Comparison of ENCODE assay signal across 18 cellular contexts in the genomic region with DNA sequence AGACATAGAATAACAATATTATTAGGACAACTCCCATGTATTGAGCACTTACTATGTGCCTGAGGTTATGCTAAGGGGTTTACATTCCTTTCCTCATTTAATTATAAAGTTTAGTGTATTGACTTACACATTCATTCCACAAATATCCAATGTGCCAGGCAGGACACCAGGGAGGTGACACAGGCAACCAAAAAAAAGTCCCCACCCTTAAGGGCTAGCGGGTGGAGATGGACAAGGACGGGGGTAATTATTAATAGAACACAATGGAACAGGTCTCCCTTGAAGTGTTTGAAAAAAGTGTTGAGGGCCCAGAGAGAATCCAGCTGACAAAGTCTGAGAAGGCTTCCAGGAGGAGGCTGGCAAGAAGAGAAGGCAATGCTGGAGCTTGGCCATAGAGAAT. TPM values are rescaled to one million over a fixed set of nuclear protein-coding genes. Genes with fewer than 3 reads are reported as not detected.
DNase-seq lines count a peak whose midpoint lies in the region; ATAC-seq and TF ChIP-seq lines count a peak whose summit lies in the region.
"Had no signal": no experiment of that assay in that cellular context is flagged by ENCODE, and none has a peak within 500 bp of the region (broad histone marks: within the 10 kb centered on the region; RNA-seq: fewer than 3 reads in every experiment).

No MANE protein-coding gene starts in this region.

- peak overlapping the region; percentile 56 to 62 for H3K4ac ChIP-seq in mesenchymal stem cell (ENCODE audit: low read depth in 1 of 2, low read length in 2 of 2)

- peak overlapping the region in 1 of 2 experiments; percentile 67 for H3K18ac ChIP-seq in mesenchymal stem cell (ENCODE audit: low read depth in 1 of 2, low read length in 2 of 2)

- peaks cover 13% of the 10 kb centered on the region; the same call in 1 of the 2 replicates for H3K79me2 ChIP-seq in HCT116 (ENCODE audit: insufficient read depth, low read length)

- no peak for TF ChIP-seq RAD21 in HCT116 (IDR thresholded peaks at IDR 0.05; ENCODE audit: low read depth)

- no peaks in the 10 kb centered on the region for H3K9me2 ChIP-seq in HCT116 (ENCODE audit: insufficient read depth)

- H4K8ac ChIP-seq in mesenchymal stem cell (ENCODE audit: low read length) = no peak overlapping the region

- no peaks in the 10 kb centered on the region for H3K9me3 ChIP-seq in HCT116 (ENCODE audit: control insufficient read depth in 1 of 2, insufficient read depth in 1 of 2, low read depth in 1 of 2, low read length in 2 of 2)
- H3K9me3 ChIP-seq in adipocyte (ENCODE audit: control insufficient read depth, low read length) = no peaks in the 10 kb centered on the region
- no peaks in the 10 kb centered on the region for H3K9me3 ChIP-seq in mesenchymal stem cell (ENCODE audit: control insufficient read depth, low read length)
- H3K9me3 ChIP-seq in suprapubic skin = no peaks in the 10 kb centered on the region
- no peaks in the 10 kb centered on the region for H3K9me3 ChIP-seq in psoas muscle
- H3K9me3 ChIP-seq: tibial artery had no signal

- H2AFZ ChIP-seq in HCT116 (ENCODE audit: low read depth, low read length, poor library complexity, severe bottlenecking) (no peak overlapping the region), mesenchymal stem cell (ENCODE audit: low read depth, low read length) (no peak overlapping the region)

- peak overlapping the region; percentile 2 to 91 for H2BK12ac ChIP-seq in mesenchymal stem cell (ENCODE audit: low read length in 2 of 2)

- H3K9ac ChIP-seq in HCT116 (ENCODE audit: low read length) = peak overlapping the region; percentile 27; the same call in 1 of the 2 replicates
- H3K9ac ChIP-seq in adipocyte (ENCODE audit: low read length) = peak overlapping the region; percentile 45
- H3K9ac ChIP-seq in mesenchymal stem cell (ENCODE audit: low read length) = peak overlapping the region; percentile 62

- H2BK5ac ChIP-seq in mesenchymal stem cell (ENCODE audit: low read depth, low read length, poor library complexity, severe bottlenecking) = no peak overlapping the region

- H3K27me3 ChIP-seq in HCT116 (ENCODE audit: insufficient read depth, low read length) (no peaks in the 10 kb centered on the region), adipocyte (replicated peaks; ENCODE audit: control insufficient read depth, insufficient read depth, low read length) (no peaks in the 10 kb centered on the region), mesenchymal stem cell (ENCODE audit: control insufficient read depth in 1 of 2, insufficient read depth in 1 of 2, low read length in 2 of 2) (no peaks in the 10 kb centered on the region), suprapubic skin (no peaks in the 10 kb centered on the region), psoas muscle (ENCODE audit: insufficient read depth in 3 of 3, low read length in 2 of 3) (no peaks in the 10 kb centered on the region)
- H3K27me3 ChIP-seq: tibial artery had no signal

- peak overlapping the region; percentile 92 for H4K91ac ChIP-seq in mesenchymal stem cell (ENCODE audit: low read length)

- TF ChIP-seq POLR2A in HCT116 (IDR thresholded peaks at IDR 0.05; ENCODE audit: borderline replicate concordance, extremely low read depth, insufficient read depth, insufficient read length) = no peak
- TF ChIP-seq POLR2A in suprapubic skin (IDR thresholded peaks at IDR 0.05) = no peak

- no peak for DNase-seq in HCT116 (ENCODE audit: low read depth, low spot score)
- DNase-seq in adipocyte (ENCODE audit: low read depth) = no peak
- DNase-seq in mesenchymal stem cell = no peak
- no peak for DNase-seq in suprapubic skin (ENCODE audit: low spot score in 2 of 2)
- no peak for DNase-seq in psoas muscle
- DNase-seq in occipital lobe (lab: John Stamatoyannopoulos, UW) = no peak
- no peak for DNase-seq in retina
- DNase-seq: activated CD4-positive, CD25-positive, alpha-beta regulatory T cell; activated gamma-delta T cell; Karpas-422; NCI-H1436 treated with DMSO at 0.1 percent for 48 hours; NCI-H345; NK-92 treated with Interleukin-12 subunit alpha and Interleukin-12 subunit beta, amount 100 ng/mL, for 24 hours; SIG-M5; T-helper 17 cell; tibial artery had no signal

- intact Hi-C loops in HCT116 (cut with micrococcal nuclease) (no loop called here), psoas muscle (cut with DNase I) (loop anchor here in 1 of 2 donors (10.0 kb wide), 1 partner anchor 535 kb away; no protein-coding TSS in a partner anchor)

- no peak overlapping the region for H3K23ac ChIP-seq in mesenchymal stem cell (ENCODE audit: low read length in 2 of 2)

- BruUV-seq in HCT116 (replicated peaks; lab: Mats Ljungman, UMichigan) = no TSS peak

- H3K4me2 ChIP-seq in HCT116 (ENCODE audit: low read length) (peak overlapping the region; percentile 85), mesenchymal stem cell (ENCODE audit: low read length, poor library complexity, severe bottlenecking) (no peak overlapping the region)

- no peak for TF ChIP-seq CTCF in HCT116 (IDR thresholded peaks at IDR 0.05 in 2 of 3, conservative IDR thresholded peaks at IDR 0.05 in 1 of 3; ENCODE audit: borderline replicate concordance in 1 of 3, insufficient read depth in 1 of 3, low read depth in 2 of 3, low read length in 2 of 3)
- TF ChIP-seq CTCF in suprapubic skin (IDR thresholded peaks at IDR 0.05) = no peak
- no peak for TF ChIP-seq CTCF in psoas muscle (IDR thresholded peaks at IDR 0.05)

- WGBS in mesenchymal stem cell = 92% methylated on average over 2 of the region's 2 CpGs
- WGBS in suprapubic skin = 72% methylated on average over 2 of the region's 2 CpGs
- WGBS in psoas muscle, 3 donors = 64 to 74% (median 65%) methylated on average over 2 of the region's 2 CpGs

- peak overlapping the region; percentile 20 for H2BK120ac ChIP-seq in mesenchymal stem cell (ENCODE audit: low read depth, low read length)

- H3K79me1 ChIP-seq in mesenchymal stem cell (replicated peaks; ENCODE audit: low read length, poor library complexity, severe bottlenecking) = peaks cover 24% of the 10 kb centered on the region

- H2AK5ac ChIP-seq in mesenchymal stem cell (ENCODE audit: low read length, severe bottlenecking) = peak overlapping the region; percentile 4

- H3K27ac ChIP-seq in HCT116 (ENCODE audit: low read depth, low read length) = peak overlapping the region; percentile 63
- peak overlapping the region; percentile 4 for H3K27ac ChIP-seq in mesenchymal stem cell (ENCODE audit: low read length, poor library complexity, severe bottlenecking)
- H3K27ac ChIP-seq in suprapubic skin = peak overlapping the region; percentile 35
- no peak overlapping the region for H3K27ac ChIP-seq in psoas muscle
- H3K27ac ChIP-seq: C4-2B, tibial artery had no signal

- no peaks in the 10 kb centered on the region for H3K36me3 ChIP-seq in HCT116 (ENCODE audit: control insufficient read depth in 1 of 2, insufficient read depth in 2 of 2, low read length in 2 of 2)
- no peaks in the 10 kb centered on the region for H3K36me3 ChIP-seq in adipocyte (ENCODE audit: control insufficient read depth, insufficient read depth, low read length, severe bottlenecking)
- peaks cover 14 to 18% of the 10 kb centered on the region in 2 experiments for H3K36me3 ChIP-seq in mesenchymal stem cell (ENCODE audit: control insufficient read depth in 1 of 2, insufficient read depth in 2 of 2, low read depth in 1 of 2, low read length in 2 of 2)
- peaks cover 6% of the 10 kb centered on the region for H3K36me3 ChIP-seq in suprapubic skin
- no peaks in the 10 kb centered on the region for H3K36me3 ChIP-seq in psoas muscle (ENCODE audit: insufficient read depth in 1 of 2, low read depth in 1 of 2)

- no peaks in the 10 kb centered on the region for H4K20me1 ChIP-seq in HCT116 (ENCODE audit: insufficient read depth)

- ATAC-seq in HCT116 = no peak
- no peak for ATAC-seq in psoas muscle
- ATAC-seq in HG03025 (IDR thresholded peaks at IDR 0.05; ENCODE audit: low FRiP score, unreplicated experiment) = no peak
- ATAC-seq: T-helper 17 cell had no signal

- no peak overlapping the region for H3K4me3 ChIP-seq in HCT116 (replicated peaks in 1 of 2; ENCODE audit: low read depth in 1 of 2, low read length in 2 of 2)
- H3K4me3 ChIP-seq in adipocyte (ENCODE audit: low read length) = no peak overlapping the region
- no peak overlapping the region for H3K4me3 ChIP-seq in mesenchymal stem cell (ENCODE audit: insufficient read depth in 1 of 2, low read depth in 1 of 2, low read length in 2 of 2)
- no peak overlapping the region for H3K4me3 ChIP-seq in suprapubic skin
- no peak overlapping the region for H3K4me3 ChIP-seq in psoas muscle
- H3K4me3 ChIP-seq: tibial artery had no signal

- H3K4me1 ChIP-seq in HCT116 (ENCODE audit: control insufficient read depth in 1 of 2, insufficient read depth in 2 of 2, low read length in 2 of 2) (peaks cover 58 to 71% of the 10 kb centered on the region in 2 experiments), adipocyte (ENCODE audit: control insufficient read depth, insufficient read depth, low read length) (peaks cover 52% of the 10 kb centered on the region), mesenchymal stem cell (ENCODE audit: control insufficient read depth, insufficient read depth, low read depth, low read length) (peaks cover 41% of the 10 kb centered on the region), suprapubic skin (peaks cover 69% of the 10 kb centered on the region), psoas muscle (no peaks in the 10 kb centered on the region)

- RAD21 ChIA-PET in HCT116 (lab: Charles Lee; ENCODE audit: low non-redundant PET in 1 of 2, low total read pairs in 2 of 2, uncharacterized antibody in 2 of 2, unreplicated experiment in 2 of 2) = no interaction called here

- H3K14ac ChIP-seq in mesenchymal stem cell (ENCODE audit: low read length in 2 of 2) = peak overlapping the region in 1 of 2 experiments; percentile 82

- POLR2A ChIA-PET in HCT116 (lab: Charles Lee) = no interaction called here

- peak overlapping the region; percentile 1 for H2BK15ac ChIP-seq in mesenchymal stem cell (ENCODE audit: low read depth, poor library complexity, severe bottlenecking)

- CTCF ChIA-PET in HCT116 (lab: Charles Lee) = interaction anchor here (2.1 kb wide), 1 partner anchor 8 kb away, joined by 7 read pairs; no protein-coding TSS in a partner anchor

- no peak for TF ChIP-seq EP300 in suprapubic skin (IDR thresholded peaks at IDR 0.05)

TF ChIP-seq in HCT116, 20 proteins besides CTCF, POLR2A, EP300 and RAD21 (continues in another document):
- TF ChIP-seq ELF1 (IDR thresholded peaks at IDR 0.05; ENCODE audit: borderline replicate concordance, low read depth) (no peak), TCF7L2 (IDR thresholded peaks at IDR 0.05; ENCODE audit: borderline replicate concordance, extremely low read depth, insufficient read depth, insufficient read length) (no peak)

RNA-seq across cellular contexts. Expression of gene TBC1D2, which starts 5.7 kb away (rescaled TPM):
- total RNA-seq in HCT116 (2021; ENCODE audit: unreplicated experiment) (9.8 TPM), suprapubic skin (10 to 100 TPM; 42.4 to 57.4 (median 49.0) TPM), psoas muscle (1 to 10 TPM; 1.9 to 2.7 (median 2.4) TPM), occipital lobe (1.9 TPM)
- polyA plus RNA-seq in HCT116 (2012) = 8.4 and 9.6 TPM in 2 replicates
- 28.4 TPM for polyA plus RNA-seq in mesenchymal stem cell (2013, experiment 1 of 2)
- polyA plus RNA-seq in mesenchymal stem cell (2013, experiment 2 of 2) = 27.5 TPM
- 1 to 10 TPM; 1.3 to 2.9 (median 1.4) TPM for polyA plus RNA-seq in psoas muscle

RNA-seq across cellular contexts. Expression of gene CORO2A, which starts 57.3 kb away (rescaled TPM):
- total RNA-seq in HCT116 (2021; ENCODE audit: unreplicated experiment) (5.7 TPM), suprapubic skin (10 to 100 TPM; 17.5 to 25.0 (median 19.9) TPM), psoas muscle (under 1 TPM; 0.10 to 0.30 (median 0.12) TPM), occipital lobe (5.1 TPM)
- polyA plus RNA-seq in HCT116 (2012) = 6.3 and 6.9 TPM in 2 replicates
- 2.3 TPM for polyA plus RNA-seq in mesenchymal stem cell (2013, experiment 1 of 2)
- 2.3 TPM for polyA plus RNA-seq in mesenchymal stem cell (2013, experiment 2 of 2)
- polyA plus RNA-seq in psoas muscle = under 1 TPM; 0.09 to 0.22 (median 0.11) TPM
